In genomic region chr6:26401987-26402658, GRCh38 we compare ENCODE assay signal across 8 cellular contexts. TPM values are rescaled to one million over a fixed set of nuclear protein-coding genes. Genes with fewer than 3 reads are reported as not detected.
A peak's percentile ranks its signal among the peaks of the same experiment; 100 is the strongest.
DNase-seq lines count a peak whose midpoint lies in the region; ATAC-seq and TF ChIP-seq lines count a peak whose summit lies in the region.

Gene BTN3A1 (plus strand): TSS chr6:26402275. CDS start chr6:26405564, 3,289 bp downstream.

- H3K36me3 Mint-ChIP-seq in activated T-helper 2 cell treated with anti-CD3 and anti-CD28 coated beads, Interferon-gamma antibody, Interleukin-2, Interleukin-4, amounts not matched to agents 10 μg/mL and 5 μg/mL and 100 μg/mL, durations not matched to agents 14 hours and 24 hours and 36 hours (ENCODE audit: low read depth), result peaks cover 35% of the 10 kb centered on the region
- peaks cover 17% of the 10 kb centered on the region for H3K36me3 Mint-ChIP-seq in natural killer cell
- peaks cover 21% of the 10 kb centered on the region for H3K36me3 Mint-ChIP-seq in stimulated activated naive CD8-positive, alpha-beta T cell treated with anti-CD3 and anti-CD28 coated beads, Interleukin-15, Interleukin-2, amounts not matched to agents 100 ng/mL and 50 ng/mL, for 24 hours (ENCODE audit: low read depth)

- ATAC-seq in GM21619 (IDR thresholded peaks at IDR 0.05; ENCODE audit: unreplicated experiment) (peak; percentile 89), natural killer cell (peak; percentile 85 to 88 (median 87))

- H3K4me3 Mint-ChIP-seq in activated T-helper 2 cell treated with anti-CD3 and anti-CD28 coated beads, Interferon-gamma antibody, Interleukin-2, Interleukin-4, amounts not matched to agents 10 μg/mL and 5 μg/mL and 100 μg/mL, durations not matched to agents 14 hours and 24 hours and 36 hours (ENCODE audit: low read depth), result peak within 1 kb of the TSS; percentile 93
- peak within 1 kb of the TSS; percentile 95 for H3K4me3 Mint-ChIP-seq in natural killer cell
- H3K4me3 Mint-ChIP-seq in stimulated activated naive CD8-positive, alpha-beta T cell treated with anti-CD3 and anti-CD28 coated beads, Interleukin-15, Interleukin-2, amounts not matched to agents 100 ng/mL and 50 ng/mL, for 24 hours, result peak within 1 kb of the TSS; percentile 99

- intact Hi-C loops in activated T-helper 2 cell treated with anti-CD3 and anti-CD28 coated beads, Interferon-gamma antibody, Interleukin-2, Interleukin-4, amounts not matched to agents 10 μg/mL and 5 μg/mL and 100 μg/mL, durations not matched to agents 14 hours and 24 hours and 36 hours (cut with micrococcal nuclease), result loop anchor here (1.0 to 5.0 kb wide), 4 partner anchors 37 to 135 kb away; partner anchors contain the start of genes BTN3A2 and HMGN4
- intact Hi-C loops in natural killer cell (cut with micrococcal nuclease), result loop anchor here (1.0 to 5.0 kb wide), 5 partner anchors 19 to 72 kb away; partner anchors contain the start of genes BTN2A2, BTN3A2 and BTN3A3

- H3K27ac Mint-ChIP-seq in activated T-helper 2 cell treated with anti-CD3 and anti-CD28 coated beads, Interferon-gamma antibody, Interleukin-2, Interleukin-4, amounts not matched to agents 10 μg/mL and 5 μg/mL and 100 μg/mL, durations not matched to agents 14 hours and 24 hours and 36 hours, result peak within 1 kb of the TSS; percentile 98
- H3K27ac Mint-ChIP-seq in natural killer cell, result peak within 1 kb of the TSS; percentile 96 to 99
- peak within 1 kb of the TSS; percentile 98 for H3K27ac Mint-ChIP-seq in stimulated activated naive CD8-positive, alpha-beta T cell treated with anti-CD3 and anti-CD28 coated beads, Interleukin-15, Interleukin-2, amounts not matched to agents 100 ng/mL and 50 ng/mL, for 24 hours

- H3K4me1 Mint-ChIP-seq in activated T-helper 2 cell treated with anti-CD3 and anti-CD28 coated beads, Interferon-gamma antibody, Interleukin-2, Interleukin-4, amounts not matched to agents 10 μg/mL and 5 μg/mL and 100 μg/mL, durations not matched to agents 14 hours and 24 hours and 36 hours (ENCODE audit: low read depth), result peaks cover 39% of the 10 kb centered on the region
- H3K4me1 Mint-ChIP-seq in natural killer cell, result peaks cover 62 to 65% of the 10 kb centered on the region in 2 donors
- peaks cover 60% of the 10 kb centered on the region for H3K4me1 Mint-ChIP-seq in stimulated activated naive CD8-positive, alpha-beta T cell treated with anti-CD3 and anti-CD28 coated beads, Interleukin-15, Interleukin-2, amounts not matched to agents 100 ng/mL and 50 ng/mL, for 24 hours (ENCODE audit: low read depth)

- DNase-seq in DMS79 treated with DMSO at 0.1 percent for 48 hours (lab: John Stamatoyannopoulos, UW), result peak; percentile 59
- DNase-seq in Jurkat, Clone E6-1 (ENCODE audit: low read depth, low spot score), result peak; percentile 71
- DNase-seq in RPMI8226, result peak; percentile 84
- DNase-seq in activated T-helper 2 cell treated with anti-CD3 and anti-CD28 coated beads, Interferon-gamma antibody, Interleukin-2, Interleukin-4, amounts not matched to agents 10 μg/mL and 5 μg/mL and 100 μg/mL, durations not matched to agents 14 hours and 24 hours and 36 hours (ENCODE audit: low spot score), result peak; percentile 51
- peak; percentile 84 for DNase-seq in fibroblast of peridontal ligament (ENCODE audit: extremely low read depth)
- peak; percentile 67 for DNase-seq in natural killer cell

- H3K27me3 Mint-ChIP-seq in activated T-helper 2 cell treated with anti-CD3 and anti-CD28 coated beads, Interferon-gamma antibody, Interleukin-2, Interleukin-4, amounts not matched to agents 10 μg/mL and 5 μg/mL and 100 μg/mL, durations not matched to agents 14 hours and 24 hours and 36 hours (ENCODE audit: low read depth), result no peaks in the 10 kb centered on the region
- H3K27me3 Mint-ChIP-seq in natural killer cell (ENCODE audit: low read depth in 2 of 2), result no peaks in the 10 kb centered on the region
- H3K27me3 Mint-ChIP-seq in stimulated activated naive CD8-positive, alpha-beta T cell treated with anti-CD3 and anti-CD28 coated beads, Interleukin-15, Interleukin-2, amounts not matched to agents 100 ng/mL and 50 ng/mL, for 24 hours, result no peaks in the 10 kb centered on the region

- peak within 1 kb of the TSS; percentile 64 for H3K4me3 ChIP-seq in Jurkat, Clone E6-1 (ENCODE audit: low read length)

- TF ChIP-seq CTCF in natural killer cell (IDR thresholded peaks at IDR 0.05), result no peak

- no peaks in the 10 kb centered on the region for H3K9me3 Mint-ChIP-seq in activated T-helper 2 cell treated with anti-CD3 and anti-CD28 coated beads, Interferon-gamma antibody, Interleukin-2, Interleukin-4, amounts not matched to agents 10 μg/mL and 5 μg/mL and 100 μg/mL, durations not matched to agents 14 hours and 24 hours and 36 hours
- H3K9me3 Mint-ChIP-seq in natural killer cell, result no peaks in the 10 kb centered on the region
- no peaks in the 10 kb centered on the region for H3K9me3 Mint-ChIP-seq in stimulated activated naive CD8-positive, alpha-beta T cell treated with anti-CD3 and anti-CD28 coated beads, Interleukin-15, Interleukin-2, amounts not matched to agents 100 ng/mL and 50 ng/mL, for 24 hours

RNA-seq across cellular contexts. Expression of gene BTN3A1, which starts in this region (rescaled TPM):
- polyA plus RNA-seq in Jurkat, Clone E6-1 (2012; ENCODE audit: insufficient read depth, insufficient read length), result 29.3 TPM
- 34.8 and 38.6 TPM in 2 replicates for total RNA-seq in activated T-helper 2 cell treated with anti-CD3 and anti-CD28 coated beads, Interferon-gamma antibody, Interleukin-2, Interleukin-4, amounts not matched to agents 10 μg/mL and 5 μg/mL and 100 μg/mL, durations not matched to agents 14 hours and 24 hours and 36 hours
- 100 to 1,000 TPM; 285 to 373 (median 348) TPM for total RNA-seq in natural killer cell

Comparison
In these comparisons a context has a peak if more than half of its experiments do, and no peak if none do; other contexts are left out.
1. Peak in every context shown above with its lines: DNase-seq, ATAC-seq and H3K4me3 ChIP-seq.